7 cellular contexts compared by ENCODE assay signal in genomic region chr5:157860898-157861894, GRCh38. TPM values are rescaled to one million over a fixed set of nuclear protein-coding genes. Genes with fewer than 3 reads are reported as not detected.
DNase-seq lines count a peak whose midpoint lies in the region; ATAC-seq lines count a peak whose summit lies in the region.

No MANE protein-coding gene starts in this region.

- H3K9ac ChIP-seq in Karpas-422 (ENCODE audit: low read length) (no peak overlapping the region), mucosa of rectum (ENCODE audit: low read depth in 1 of 2, low read length in 2 of 2) (no peak overlapping the region)

- H3K4me2 ChIP-seq in Karpas-422 (ENCODE audit: low read depth, low read length, poor library complexity, severe bottlenecking), result peak overlapping the region; percentile 59

- H3K9me3 ChIP-seq in HAP-1 (no peaks in the 10 kb centered on the region), Karpas-422 (ENCODE audit: low read length) (no peaks in the 10 kb centered on the region), mucosa of rectum (ENCODE audit: control insufficient read depth in 2 of 2, low read length in 2 of 2) (no peaks in the 10 kb centered on the region)

- H2AFZ ChIP-seq in Karpas-422 (ENCODE audit: low read length), result 0 out of 2 replicates have a peak overlapping the region, but pooled peaks have one; percentile 35

- H3K27ac ChIP-seq in Karpas-422 (ENCODE audit: low read length), result peak overlapping the region; percentile 59
- peak overlapping the region; percentile 20 to 23 for H3K27ac ChIP-seq in mucosa of rectum (ENCODE audit: low read depth in 2 of 2, low read length in 2 of 2)

- peaks cover 8% of the 10 kb centered on the region; the same call in 1 of the 2 replicates for H4K20me1 ChIP-seq in Karpas-422 (ENCODE audit: insufficient read depth, low read depth, low read length)

- H3K36me3 ChIP-seq in HAP-1 (replicated peaks) (no peaks in the 10 kb centered on the region), Karpas-422 (ENCODE audit: insufficient read depth, low read length) (no peaks in the 10 kb centered on the region; the same call in 1 of the 2 replicates), mucosa of rectum (ENCODE audit: control insufficient read depth in 2 of 2, insufficient read depth in 2 of 2, low read length in 2 of 2) (no peaks in the 10 kb centered on the region)

- H3K79me2 ChIP-seq in Karpas-422 (ENCODE audit: low read length), result peaks cover 28% of the 10 kb centered on the region

- DNase-seq in HAP-1 (ENCODE audit: low spot score in 2 of 2) (peak; percentile 46 to 86), Karpas-422 (peak; percentile 56), 8988T (no peak), AG20443 (ENCODE audit: low spot score) (no peak)

- in situ Hi-C loops in HAP-1 (cut with MboI; ENCODE audit: low sequenced_read_pairs), result no loop called here

- ATAC-seq in GM18907 (IDR thresholded peaks at IDR 0.05; ENCODE audit: unreplicated experiment) (peak; percentile 83), esophagus mucosa (no peak)

- no peaks in the 10 kb centered on the region for H3K9me2 ChIP-seq in Karpas-422 (replicated peaks; ENCODE audit: insufficient read depth, low read length)

- H3K4me1 ChIP-seq in HAP-1, result peaks cover 15% of the 10 kb centered on the region
- peaks cover 44% of the 10 kb centered on the region for H3K4me1 ChIP-seq in Karpas-422 (ENCODE audit: low read length)
- H3K4me1 ChIP-seq in mucosa of rectum (ENCODE audit: control insufficient read depth in 2 of 2, insufficient read depth in 2 of 2, low read length in 2 of 2), result peaks cover 0 to 5% of the 10 kb centered on the region in 2 donors

- H3K4me3 ChIP-seq in HAP-1 (no peak overlapping the region), Karpas-422 (ENCODE audit: low read length) (peak overlapping the region; percentile 14; the same call in 1 of the 2 replicates), mucosa of rectum (ENCODE audit: low read length in 2 of 2) (peak overlapping the region in 1 of 2 donors; percentile 2)

- H3K27me3 ChIP-seq in HAP-1 (ENCODE audit: low read depth), result no peaks in the 10 kb centered on the region
- H3K27me3 ChIP-seq in Karpas-422 (ENCODE audit: low read length), result no peaks in the 10 kb centered on the region
- no peaks in the 10 kb centered on the region for H3K27me3 ChIP-seq in mucosa of rectum (ENCODE audit: control insufficient read depth in 2 of 2, insufficient read depth in 2 of 2, low read length in 2 of 2)

RNA-seq across cellular contexts. Expression of gene CLINT1, which starts 2.3 kb away (rescaled TPM):
- total RNA-seq in Karpas-422 (2014; rRNA removed; shearing (Covaris generic); ENCODE audit: low replicate concordance), result 49.4 and 87.7 TPM in 2 replicates
- total RNA-seq in esophagus mucosa, result 102 TPM

Comparison
In these comparisons a context has a peak if more than half of its experiments do, and no peak if none do; other contexts are left out.
1. DNase-seq: peak in HAP-1 (2 of 2) and Karpas-422 (single experiment); none in 8988T (single experiment) and AG20443 (single experiment).